In the genomic region with DNA sequence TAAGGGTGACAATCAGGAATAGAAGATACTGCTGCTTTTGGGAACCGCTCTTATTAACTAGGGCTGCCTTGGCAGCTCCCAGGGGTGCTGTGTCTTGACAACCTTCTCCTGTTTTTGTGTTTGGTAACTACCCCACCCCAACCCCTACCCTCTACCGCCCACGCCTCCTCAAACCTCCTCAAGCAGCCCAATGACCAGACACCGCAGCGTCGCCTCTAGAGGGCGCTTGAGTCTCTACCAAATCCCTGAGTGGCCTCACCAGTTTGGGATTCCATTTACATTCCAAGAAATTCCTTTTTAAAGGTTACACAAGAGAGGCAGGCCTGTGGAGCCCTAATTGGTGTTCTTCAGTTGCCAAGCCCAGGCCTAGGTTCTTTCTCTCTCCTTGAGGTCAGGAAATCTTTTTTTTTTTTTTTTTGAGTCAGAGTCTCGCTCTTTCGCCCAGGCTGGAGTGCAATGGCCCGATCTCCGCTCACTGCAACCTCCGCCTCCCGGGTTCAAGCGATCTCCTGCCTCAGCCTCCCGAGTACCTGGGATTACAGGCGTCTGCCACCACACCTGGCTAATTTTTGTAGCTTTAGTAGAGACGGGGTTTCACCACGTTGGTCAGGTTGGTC, we compare ENCODE assay signal across 7 cellular contexts.
DNase-seq lines count a peak whose midpoint lies in the region; ATAC-seq and TF ChIP-seq lines count a peak whose summit lies in the region.

No MANE protein-coding gene starts in this region.

- 63% methylated on average over 18 of the region's 18 CpGs for WGBS in mesenchymal stem cell

- no peak overlapping the region for H3K27ac ChIP-seq in HL-60 (replicated peaks)
- no peak overlapping the region for H3K27ac ChIP-seq in mesenchymal stem cell (ENCODE audit: low read length, poor library complexity, severe bottlenecking)
- H3K27ac ChIP-seq in tibial artery, result peak overlapping the region in 1 of 2 donors; percentile 28

- H3K4me3 ChIP-seq in HL-60 (replicated peaks; ENCODE audit: insufficient read depth, low read length) (no peak overlapping the region), mesenchymal stem cell (ENCODE audit: insufficient read depth in 1 of 2, low read depth in 1 of 2, low read length in 2 of 2) (no peak overlapping the region), tibial artery (no peak overlapping the region)

- H3K36me3 ChIP-seq in mesenchymal stem cell (ENCODE audit: control insufficient read depth in 1 of 2, insufficient read depth in 2 of 2, low read depth in 1 of 2, low read length in 2 of 2) (no peaks in the 10 kb centered on the region), tibial artery (no peaks in the 10 kb centered on the region)

- no peak overlapping the region for H2AK5ac ChIP-seq in mesenchymal stem cell (ENCODE audit: low read length, severe bottlenecking)

- H3K27ac Mint-ChIP-seq in endothelial cell (ENCODE audit: unreplicated experiment), result peak overlapping the region; percentile 30

- no peak overlapping the region for H2BK15ac ChIP-seq in mesenchymal stem cell (ENCODE audit: low read depth, poor library complexity, severe bottlenecking)

- H3K4me1 Mint-ChIP-seq in endothelial cell (ENCODE audit: unreplicated experiment), result no peaks in the 10 kb centered on the region

- DNase-seq in GDM1 (lab: John Stamatoyannopoulos, UW), result peak; percentile 12
- peak in 1 of 2 experiments; percentile 34 for DNase-seq in HL-60 (ENCODE audit: low read depth in 1 of 2, low spot score in 1 of 2)
- DNase-seq in T-helper 9 cell, result peak; percentile 22
- peak; percentile 75 for DNase-seq in endothelial cell (ENCODE audit: low spot score)
- peak; percentile 78 for DNase-seq in mesenchymal stem cell
- peak; percentile 51 to 82 for DNase-seq in tibial artery

- H3K9me3 ChIP-seq in mesenchymal stem cell (ENCODE audit: control insufficient read depth, low read length) (no peaks in the 10 kb centered on the region), tibial artery (no peaks in the 10 kb centered on the region)

- TF ChIP-seq CTCF in HL-60 (IDR thresholded peaks at IDR 0.05; ENCODE audit: insufficient read depth, low read length) (peak; percentile 50), endothelial cell (IDR thresholded peaks at IDR 0.05; ENCODE audit: unreplicated experiment) (peak; percentile 69), tibial artery (IDR thresholded peaks at IDR 0.05) (peak; percentile 59 to 71)

- no peak overlapping the region for H3K4ac ChIP-seq in mesenchymal stem cell (ENCODE audit: low read depth in 1 of 2, low read length in 2 of 2)

- H2AFZ ChIP-seq in mesenchymal stem cell (ENCODE audit: low read depth, low read length), result no peak overlapping the region

- H3K4me3 Mint-ChIP-seq in endothelial cell (ENCODE audit: unreplicated experiment), result no peak overlapping the region

- H3K27me3 ChIP-seq in HL-60 (ENCODE audit: insufficient read depth, poor library complexity, severe bottlenecking) (no peaks in the 10 kb centered on the region), mesenchymal stem cell (ENCODE audit: control insufficient read depth in 1 of 2, insufficient read depth in 1 of 2, low read length in 2 of 2) (no peaks in the 10 kb centered on the region), tibial artery (no peaks in the 10 kb centered on the region)

- H2BK120ac ChIP-seq in mesenchymal stem cell (ENCODE audit: low read depth, low read length), result no peak overlapping the region

- H3K27me3 Mint-ChIP-seq in endothelial cell (ENCODE audit: unreplicated experiment), result peaks cover 3% of the 10 kb centered on the region

- H3K14ac ChIP-seq in mesenchymal stem cell (ENCODE audit: low read length in 2 of 2), result no peak overlapping the region

- no peaks in the 10 kb centered on the region for H3K79me1 ChIP-seq in mesenchymal stem cell (replicated peaks; ENCODE audit: low read length, poor library complexity, severe bottlenecking)

- ATAC-seq in HG02885 (IDR thresholded peaks at IDR 0.05; ENCODE audit: poor library complexity, unreplicated experiment), result no peak

- H3K4me1 ChIP-seq in mesenchymal stem cell (ENCODE audit: control insufficient read depth, insufficient read depth, low read depth, low read length) (peaks cover 6% of the 10 kb centered on the region), tibial artery (peaks cover 0 to 15% (median 5%) of the 10 kb centered on the region in 4 donors)

- H3K9me3 Mint-ChIP-seq in endothelial cell (ENCODE audit: unreplicated experiment), result no peaks in the 10 kb centered on the region

- no peak overlapping the region for H2BK5ac ChIP-seq in mesenchymal stem cell (ENCODE audit: low read depth, low read length, poor library complexity, severe bottlenecking)

- intact Hi-C loops in tibial artery (cut with DNase I; ENCODE audit: low total_unique reads), result loop anchor here (1.0 to 2.0 kb wide), 2 partner anchors 189 to 193 kb away; no protein-coding TSS in a partner anchor

- H3K9ac ChIP-seq in mesenchymal stem cell (ENCODE audit: low read length), result no peak overlapping the region

- no peak overlapping the region for H3K4me2 ChIP-seq in mesenchymal stem cell (ENCODE audit: low read length, poor library complexity, severe bottlenecking)

- no peak overlapping the region for H3K18ac ChIP-seq in mesenchymal stem cell (ENCODE audit: low read depth in 1 of 2, low read length in 2 of 2)

- no peak overlapping the region for H2BK12ac ChIP-seq in mesenchymal stem cell (ENCODE audit: low read length in 2 of 2)

- H3K23ac ChIP-seq in mesenchymal stem cell (ENCODE audit: low read length in 2 of 2), result no peak overlapping the region

- no peaks in the 10 kb centered on the region for H3K36me3 Mint-ChIP-seq in endothelial cell (ENCODE audit: low read depth, unreplicated experiment)

- H4K8ac ChIP-seq in mesenchymal stem cell (ENCODE audit: low read length), result no peak overlapping the region

- no peak overlapping the region for H4K91ac ChIP-seq in mesenchymal stem cell (ENCODE audit: low read length)
